In genomic region chr17:35879748-35880654, GRCh38 we compare ENCODE assay signal across 8 cellular contexts. TPM values are rescaled to one million over a fixed set of nuclear protein-coding genes. Genes with fewer than 3 reads are reported as not detected.
DNase-seq lines count a peak whose midpoint lies in the region; ATAC-seq, FAIRE-seq and TF ChIP-seq lines count a peak whose summit lies in the region.

Gene CCL5 (minus strand): TSS chr17:35880360.

- H3K36me3 ChIP-seq in KMS-11 (ENCODE audit: insufficient read depth) (no peaks in the 10 kb centered on the region), small intestine (ENCODE audit: control insufficient read depth in 2 of 2, insufficient read depth in 2 of 2, low read length in 2 of 2) (no peaks in the 10 kb centered on the region)

- H3K4me1 ChIP-seq in KMS-11 (ENCODE audit: low read depth, poor library complexity, severe bottlenecking): peaks cover 20% of the 10 kb centered on the region
- no peaks in the 10 kb centered on the region for H3K4me1 ChIP-seq in small intestine (ENCODE audit: control insufficient read depth in 2 of 2, insufficient read depth in 1 of 2, low read depth in 1 of 2, low read length in 1 of 2)

- ATAC-seq in GM21526 (IDR thresholded peaks at IDR 0.05; ENCODE audit: low FRiP score, unreplicated experiment): peak; percentile 75
- ATAC-seq in activated T-cell treated with anti-CD3 and anti-CD28 coated beads, Interleukin-2, amount 50 U/mL, for 4 hours: peak; percentile 90 to 92

- peak; percentile 38 for DNase-seq in activated T-cell treated with anti-CD3 and anti-CD28 coated beads, Interleukin-2, amount 50 U/mL, for 4 hours
- DNase-seq in small intestine (peak; percentile 51), nephron progenitor cell (no peak), NCI-H526 (lab: John Stamatoyannopoulos, UW) (no peak), middle frontal gyrus (ENCODE audit: extremely low spot score, low spot score) (no peak)

- no peak within 1 kb of the TSS for H3K4me3 ChIP-seq in KMS-11 (IDR thresholded peaks at IDR 0.05; ENCODE audit: insufficient read depth, low read depth, low read length)
- peak within 1 kb of the TSS in 1 of 2 donors; percentile 32 for H3K4me3 ChIP-seq in small intestine (ENCODE audit: low read depth in 1 of 2, low read length in 2 of 2)

- H3K36me3 Mint-ChIP-seq in activated T-cell treated with anti-CD3 and anti-CD28 coated beads, Interleukin-2, amount 50 U/mL, for 4 hours (ENCODE audit: insufficient read depth): peaks cover 5% of the 10 kb centered on the region
- no peaks in the 10 kb centered on the region for H3K36me3 Mint-ChIP-seq in nephron progenitor cell (ENCODE audit: low read depth)

- H3K27me3 Mint-ChIP-seq in activated T-cell treated with anti-CD3 and anti-CD28 coated beads, Interleukin-2, amount 50 U/mL, for 4 hours (ENCODE audit: low read depth): peaks cover 1% of the 10 kb centered on the region
- peaks cover 17% of the 10 kb centered on the region for H3K27me3 Mint-ChIP-seq in nephron progenitor cell (ENCODE audit: low read depth, poor library complexity)

- H2AFZ ChIP-seq in KMS-11 (ENCODE audit: low read depth): peak within 1 kb of the TSS; percentile 47

- H3K27ac ChIP-seq in KMS-11 (peak within 1 kb of the TSS; percentile 79), small intestine (ENCODE audit: low read depth in 1 of 2, low read length in 1 of 2) (peak within 1 kb of the TSS in 1 of 2 donors; percentile 58)

- peak within 1 kb of the TSS; percentile 50 for H3K9ac ChIP-seq in KMS-11

- no peaks in the 10 kb centered on the region for H3K9me3 Mint-ChIP-seq in activated T-cell treated with anti-CD3 and anti-CD28 coated beads, Interleukin-2, amount 50 U/mL, for 4 hours
- H3K9me3 Mint-ChIP-seq in nephron progenitor cell: no peaks in the 10 kb centered on the region

- H4K20me1 ChIP-seq in KMS-11 (ENCODE audit: insufficient read depth): no peaks in the 10 kb centered on the region

- H3K27ac Mint-ChIP-seq in nephron progenitor cell: no peak within 1 kb of the TSS

- H3K27me3 ChIP-seq in KMS-11 (ENCODE audit: insufficient read depth, low read depth): no peaks in the 10 kb centered on the region
- H3K27me3 ChIP-seq in small intestine (ENCODE audit: control insufficient read depth in 2 of 2, insufficient read depth in 2 of 2, low read length in 2 of 2): no peaks in the 10 kb centered on the region

- no peak for FAIRE-seq in small intestine (lab: Jason Lieb, UNC)

- peak within 1 kb of the TSS; percentile 83 for H3K4me3 Mint-ChIP-seq in activated T-cell treated with anti-CD3 and anti-CD28 coated beads, Interleukin-2, amount 50 U/mL, for 4 hours
- H3K4me3 Mint-ChIP-seq in nephron progenitor cell: no peak within 1 kb of the TSS

- H3K4me2 ChIP-seq in KMS-11: peak within 1 kb of the TSS; percentile 90

- H3K9me3 ChIP-seq in small intestine (ENCODE audit: control insufficient read depth, low read depth): no peaks in the 10 kb centered on the region

- peak; percentile 80 for TF ChIP-seq POLR2A in GM15510 (IDR thresholded peaks at IDR 0.05; ENCODE audit: borderline replicate concordance, extremely low read depth, insufficient read length)

- H3K79me2 ChIP-seq in KMS-11 (ENCODE audit: insufficient read depth, low read depth): no peaks in the 10 kb centered on the region

- peaks cover 37% of the 10 kb centered on the region for H3K4me1 Mint-ChIP-seq in activated T-cell treated with anti-CD3 and anti-CD28 coated beads, Interleukin-2, amount 50 U/mL, for 4 hours (ENCODE audit: low read depth)
- H3K4me1 Mint-ChIP-seq in nephron progenitor cell: peaks cover 16% of the 10 kb centered on the region

- no peak for TF ChIP-seq CTCF in KMS-11 (conservative IDR thresholded peaks at IDR 0.05; ENCODE audit: low read depth, low read length)
- no peak for TF ChIP-seq CTCF in nephron progenitor cell (IDR thresholded peaks at IDR 0.05)

- 51 to 65% (median 61%) methylated on average over 11 of the region's 11 CpGs for WGBS in small intestine, 3 donors

RNA-seq across cellular contexts. Expression of gene CCL5, which starts in this region (rescaled TPM):
- total RNA-seq in activated T-cell treated with anti-CD3 and anti-CD28 coated beads, Interleukin-2, amount 50 U/mL, for 4 hours: 10 to 100 TPM; 19.9 to 72.3 (median 64.7) TPM
- 10 to 100 TPM in 1 of 3 donors, 1 to 10 TPM in 2; 4.9 to 44.0 (median 7.7) TPM for polyA plus RNA-seq in small intestine

Comparison
In these comparisons a context has a peak if more than half of its experiments do, and no peak if none do; other contexts are left out.
1. DNase-seq: peak in activated T-cell treated with anti-CD3 and anti-CD28 coated beads, Interleukin-2, amount 50 U/mL, for 4 hours (single experiment) and small intestine (single experiment); none in nephron progenitor cell (single experiment), NCI-H526 (0 of 2) and middle frontal gyrus (single experiment).